ENCODE assay signal across 1 cellular context in genomic region chr2:231315896-231316295, GRCh38.
TF ChIP-seq lines count a peak whose summit lies in the region.

No MANE protein-coding gene starts in this region.

TF ChIP-seq in GM12878, 131 proteins besides CTCF, POLR2A, EP300 and RAD21 (continued from another document):
- TF ChIP-seq RAD51 (IDR thresholded peaks at IDR 0.05) (no peak), BCL11A (IDR thresholded peaks at IDR 0.05; ENCODE audit: low read depth, low read length) (0 out of 2 replicates have a peak, but pooled peaks have one; percentile 13), ZNF24 (IDR thresholded peaks at IDR 0.05) (no peak), FOS (IDR thresholded peaks at IDR 0.05; ENCODE audit: borderline replicate concordance, extremely low read depth, insufficient read length) (no peak), GABPA (IDR thresholded peaks at IDR 0.05; ENCODE audit: low read depth) (no peak), POLR2AphosphoS2 (IDR thresholded peaks at IDR 0.05; ENCODE audit: low read depth, low read length) (no peak), STAT1 (conservative IDR thresholded peaks at IDR 0.05) (no peak), NFIC (IDR thresholded peaks at IDR 0.05; ENCODE audit: low read depth, low read length) (peak; percentile 48; the same call in 1 of the 2 replicates), NR2C1 (IDR thresholded peaks at IDR 0.05) (no peak), NFYA (IDR thresholded peaks at IDR 0.05; ENCODE audit: borderline replicate concordance, low read depth, low read length) (no peak), RBBP5 (conservative IDR thresholded peaks at IDR 0.05) (no peak), MEF2B (IDR thresholded peaks at IDR 0.05; ENCODE audit: partially characterized antibody, poor library complexity, severe bottlenecking) (peak; percentile 95), ZNF217 (IDR thresholded peaks at IDR 0.05) (peak; percentile 81; the same call in 1 of the 2 replicates), CHD4 (IDR thresholded peaks at IDR 0.05) (no peak), IKZF2 (IDR thresholded peaks at IDR 0.05) (peak; percentile 63 to 71; a peak in 3 of 4 replicates), FOXK2 (IDR thresholded peaks at IDR 0.05) (peak; percentile 57), EGR1 (IDR thresholded peaks at IDR 0.05; ENCODE audit: borderline replicate concordance in 1 of 2, low read depth in 2 of 2, low read length in 2 of 2) (no peak), NFXL1 (IDR thresholded peaks at IDR 0.05; ENCODE audit: borderline replicate concordance) (no peak), ZNF384 (IDR thresholded peaks at IDR 0.05; ENCODE audit: borderline replicate concordance, low read depth, low read length) (no peak), CBX3 (IDR thresholded peaks at IDR 0.05; ENCODE audit: borderline replicate concordance, low read depth) (no peak), JUND (IDR thresholded peaks at IDR 0.05; ENCODE audit: low read depth, low read length) (no peak), MYB (IDR thresholded peaks at IDR 0.05; ENCODE audit: borderline replicate concordance, low read depth, low read length) (no peak), KAT2A (conservative IDR thresholded peaks at IDR 0.05; ENCODE audit: control insufficient read depth, low read depth, low read length) (no peak), IKZF1 (conservative IDR thresholded peaks at IDR 0.05) (no peak), MXI1 (IDR thresholded peaks at IDR 0.05; ENCODE audit: low read depth, low read length) (no peak), ZZZ3 (IDR thresholded peaks at IDR 0.05; ENCODE audit: control insufficient read depth, insufficient read length, low read depth) (no peak), TAF1 (IDR thresholded peaks at IDR 0.05; ENCODE audit: borderline replicate concordance, low read depth, low read length) (no peak), GATAD2B (conservative IDR thresholded peaks at IDR 0.05; ENCODE audit: low read depth) (no peak), SIX5 (IDR thresholded peaks at IDR 0.05; ENCODE audit: low read depth, low read length, severe bottlenecking) (no peak), BACH1 (IDR thresholded peaks at IDR 0.05; ENCODE audit: borderline replicate concordance) (no peak), KDM1A (IDR thresholded peaks at IDR 0.05; ENCODE audit: borderline replicate concordance) (no peak), EZH2 (IDR thresholded peaks at IDR 0.05; ENCODE audit: borderline replicate concordance, control insufficient read depth, low read depth, low read length) (no peak), CREM (IDR thresholded peaks at IDR 0.05; ENCODE audit: low read depth) (no peak), LARP7 (IDR thresholded peaks at IDR 0.05) (no peak), ESRRA (IDR thresholded peaks at IDR 0.05; ENCODE audit: low read length) (no peak), STAT3 (IDR thresholded peaks at IDR 0.05; ENCODE audit: low read depth, low read length) (no peak), BMI1 (IDR thresholded peaks at IDR 0.05; ENCODE audit: borderline replicate concordance) (0 out of 2 replicates have a peak, but pooled peaks have one; percentile 22), BCLAF1 (IDR thresholded peaks at IDR 0.05) (no peak), ELK1 (IDR thresholded peaks at IDR 0.05; ENCODE audit: low read depth, low read length) (no peak), PAX8 (IDR thresholded peaks at IDR 0.05) (no peak)
- TF ChIP-seq, protein P1, sequence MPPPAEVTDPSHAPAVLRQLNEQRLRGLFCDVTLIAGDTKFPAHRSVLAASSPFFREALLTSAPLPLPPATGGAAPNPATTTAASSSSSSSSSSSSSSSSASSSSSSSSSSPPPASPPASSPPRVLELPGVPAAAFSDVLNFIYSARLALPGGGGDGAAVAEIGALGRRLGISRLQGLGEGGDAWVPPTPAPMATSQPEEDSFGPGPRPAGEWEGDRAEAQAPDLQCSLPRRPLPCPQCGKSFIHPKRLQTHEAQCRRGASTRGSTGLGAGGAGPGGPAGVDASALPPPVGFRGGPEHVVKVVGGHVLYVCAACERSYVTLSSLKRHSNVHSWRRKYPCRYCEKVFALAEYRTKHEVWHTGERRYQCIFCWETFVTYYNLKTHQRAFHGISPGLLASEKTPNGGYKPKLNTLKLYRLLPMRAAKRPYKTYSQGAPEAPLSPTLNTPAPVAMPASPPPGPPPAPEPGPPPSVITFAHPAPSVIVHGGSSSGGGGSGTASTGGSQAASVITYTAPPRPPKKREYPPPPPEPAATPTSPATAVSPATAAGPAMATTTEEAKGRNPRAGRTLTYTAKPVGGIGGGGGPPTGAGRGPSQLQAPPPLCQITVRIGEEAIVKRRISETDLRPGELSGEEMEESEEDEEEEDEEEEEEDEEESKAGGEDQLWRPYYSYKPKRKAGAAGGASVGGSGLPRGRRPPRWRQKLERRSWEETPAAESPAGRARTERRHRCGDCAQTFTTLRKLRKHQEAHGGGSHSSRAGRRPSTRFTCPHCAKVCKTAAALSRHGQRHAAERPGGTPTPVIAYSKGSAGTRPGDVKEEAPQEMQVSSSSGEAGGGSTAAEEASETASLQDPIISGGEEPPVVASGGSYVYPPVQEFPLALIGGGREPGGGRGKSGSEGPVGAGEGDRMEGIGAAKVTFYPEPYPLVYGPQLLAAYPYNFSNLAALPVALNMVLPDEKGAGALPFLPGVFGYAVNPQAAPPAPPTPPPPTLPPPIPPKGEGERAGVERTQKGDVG (CRISPR knock-in tag; IDR thresholded peaks at IDR 0.05): no peak
- TF ChIP-seq, protein P2, sequence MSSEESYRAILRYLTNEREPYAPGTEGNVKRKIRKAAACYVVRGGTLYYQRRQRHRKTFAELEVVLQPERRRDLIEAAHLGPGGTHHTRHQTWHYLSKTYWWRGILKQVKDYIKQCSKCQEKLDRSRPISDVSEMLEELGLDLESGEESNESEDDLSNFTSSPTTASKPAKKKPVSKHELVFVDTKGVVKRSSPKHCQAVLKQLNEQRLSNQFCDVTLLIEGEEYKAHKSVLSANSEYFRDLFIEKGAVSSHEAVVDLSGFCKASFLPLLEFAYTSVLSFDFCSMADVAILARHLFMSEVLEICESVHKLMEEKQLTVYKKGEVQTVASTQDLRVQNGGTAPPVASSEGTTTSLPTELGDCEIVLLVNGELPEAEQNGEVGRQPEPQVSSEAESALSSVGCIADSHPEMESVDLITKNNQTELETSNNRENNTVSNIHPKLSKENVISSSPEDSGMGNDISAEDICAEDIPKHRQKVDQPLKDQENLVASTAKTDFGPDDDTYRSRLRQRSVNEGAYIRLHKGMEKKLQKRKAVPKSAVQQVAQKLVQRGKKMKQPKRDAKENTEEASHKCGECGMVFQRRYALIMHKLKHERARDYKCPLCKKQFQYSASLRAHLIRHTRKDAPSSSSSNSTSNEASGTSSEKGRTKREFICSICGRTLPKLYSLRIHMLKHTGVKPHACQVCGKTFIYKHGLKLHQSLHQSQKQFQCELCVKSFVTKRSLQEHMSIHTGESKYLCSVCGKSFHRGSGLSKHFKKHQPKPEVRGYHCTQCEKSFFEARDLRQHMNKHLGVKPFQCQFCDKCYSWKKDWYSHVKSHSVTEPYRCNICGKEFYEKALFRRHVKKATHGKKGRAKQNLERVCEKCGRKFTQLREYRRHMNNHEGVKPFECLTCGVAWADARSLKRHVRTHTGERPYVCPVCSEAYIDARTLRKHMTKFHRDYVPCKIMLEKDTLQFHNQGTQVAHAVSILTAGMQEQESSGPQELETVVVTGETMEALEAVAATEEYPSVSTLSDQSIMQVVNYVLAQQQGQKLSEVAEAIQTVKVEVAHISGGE (CRISPR knock-in tag; IDR thresholded peaks at IDR 0.05): no peak
- TF ChIP-seq, protein P3, sequence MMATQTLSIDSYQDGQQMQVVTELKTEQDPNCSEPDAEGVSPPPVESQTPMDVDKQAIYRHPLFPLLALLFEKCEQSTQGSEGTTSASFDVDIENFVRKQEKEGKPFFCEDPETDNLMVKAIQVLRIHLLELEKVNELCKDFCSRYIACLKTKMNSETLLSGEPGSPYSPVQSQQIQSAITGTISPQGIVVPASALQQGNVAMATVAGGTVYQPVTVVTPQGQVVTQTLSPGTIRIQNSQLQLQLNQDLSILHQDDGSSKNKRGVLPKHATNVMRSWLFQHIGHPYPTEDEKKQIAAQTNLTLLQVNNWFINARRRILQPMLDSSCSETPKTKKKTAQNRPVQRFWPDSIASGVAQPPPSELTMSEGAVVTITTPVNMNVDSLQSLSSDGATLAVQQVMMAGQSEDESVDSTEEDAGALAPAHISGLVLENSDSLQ (IDR thresholded peaks at IDR 0.05): peak; percentile 71
- TF ChIP-seq, protein P4, sequence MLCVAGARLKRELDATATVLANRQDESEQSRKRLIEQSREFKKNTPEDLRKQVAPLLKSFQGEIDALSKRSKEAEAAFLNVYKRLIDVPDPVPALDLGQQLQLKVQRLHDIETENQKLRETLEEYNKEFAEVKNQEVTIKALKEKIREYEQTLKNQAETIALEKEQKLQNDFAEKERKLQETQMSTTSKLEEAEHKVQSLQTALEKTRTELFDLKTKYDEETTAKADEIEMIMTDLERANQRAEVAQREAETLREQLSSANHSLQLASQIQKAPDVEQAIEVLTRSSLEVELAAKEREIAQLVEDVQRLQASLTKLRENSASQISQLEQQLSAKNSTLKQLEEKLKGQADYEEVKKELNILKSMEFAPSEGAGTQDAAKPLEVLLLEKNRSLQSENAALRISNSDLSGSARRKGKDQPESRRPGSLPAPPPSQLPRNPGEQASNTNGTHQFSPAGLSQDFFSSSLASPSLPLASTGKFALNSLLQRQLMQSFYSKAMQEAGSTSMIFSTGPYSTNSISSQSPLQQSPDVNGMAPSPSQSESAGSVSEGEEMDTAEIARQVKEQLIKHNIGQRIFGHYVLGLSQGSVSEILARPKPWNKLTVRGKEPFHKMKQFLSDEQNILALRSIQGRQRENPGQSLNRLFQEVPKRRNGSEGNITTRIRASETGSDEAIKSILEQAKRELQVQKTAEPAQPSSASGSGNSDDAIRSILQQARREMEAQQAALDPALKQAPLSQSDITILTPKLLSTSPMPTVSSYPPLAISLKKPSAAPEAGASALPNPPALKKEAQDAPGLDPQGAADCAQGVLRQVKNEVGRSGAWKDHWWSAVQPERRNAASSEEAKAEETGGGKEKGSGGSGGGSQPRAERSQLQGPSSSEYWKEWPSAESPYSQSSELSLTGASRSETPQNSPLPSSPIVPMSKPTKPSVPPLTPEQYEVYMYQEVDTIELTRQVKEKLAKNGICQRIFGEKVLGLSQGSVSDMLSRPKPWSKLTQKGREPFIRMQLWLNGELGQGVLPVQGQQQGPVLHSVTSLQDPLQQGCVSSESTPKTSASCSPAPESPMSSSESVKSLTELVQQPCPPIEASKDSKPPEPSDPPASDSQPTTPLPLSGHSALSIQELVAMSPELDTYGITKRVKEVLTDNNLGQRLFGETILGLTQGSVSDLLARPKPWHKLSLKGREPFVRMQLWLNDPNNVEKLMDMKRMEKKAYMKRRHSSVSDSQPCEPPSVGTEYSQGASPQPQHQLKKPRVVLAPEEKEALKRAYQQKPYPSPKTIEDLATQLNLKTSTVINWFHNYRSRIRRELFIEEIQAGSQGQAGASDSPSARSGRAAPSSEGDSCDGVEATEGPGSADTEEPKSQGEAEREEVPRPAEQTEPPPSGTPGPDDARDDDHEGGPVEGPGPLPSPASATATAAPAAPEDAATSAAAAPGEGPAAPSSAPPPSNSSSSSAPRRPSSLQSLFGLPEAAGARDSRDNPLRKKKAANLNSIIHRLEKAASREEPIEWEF (IDR thresholded peaks at IDR 0.05; ENCODE audit: insufficient replicate concordance, low read depth, low read length): no peak
- TF ChIP-seq, protein P5, sequence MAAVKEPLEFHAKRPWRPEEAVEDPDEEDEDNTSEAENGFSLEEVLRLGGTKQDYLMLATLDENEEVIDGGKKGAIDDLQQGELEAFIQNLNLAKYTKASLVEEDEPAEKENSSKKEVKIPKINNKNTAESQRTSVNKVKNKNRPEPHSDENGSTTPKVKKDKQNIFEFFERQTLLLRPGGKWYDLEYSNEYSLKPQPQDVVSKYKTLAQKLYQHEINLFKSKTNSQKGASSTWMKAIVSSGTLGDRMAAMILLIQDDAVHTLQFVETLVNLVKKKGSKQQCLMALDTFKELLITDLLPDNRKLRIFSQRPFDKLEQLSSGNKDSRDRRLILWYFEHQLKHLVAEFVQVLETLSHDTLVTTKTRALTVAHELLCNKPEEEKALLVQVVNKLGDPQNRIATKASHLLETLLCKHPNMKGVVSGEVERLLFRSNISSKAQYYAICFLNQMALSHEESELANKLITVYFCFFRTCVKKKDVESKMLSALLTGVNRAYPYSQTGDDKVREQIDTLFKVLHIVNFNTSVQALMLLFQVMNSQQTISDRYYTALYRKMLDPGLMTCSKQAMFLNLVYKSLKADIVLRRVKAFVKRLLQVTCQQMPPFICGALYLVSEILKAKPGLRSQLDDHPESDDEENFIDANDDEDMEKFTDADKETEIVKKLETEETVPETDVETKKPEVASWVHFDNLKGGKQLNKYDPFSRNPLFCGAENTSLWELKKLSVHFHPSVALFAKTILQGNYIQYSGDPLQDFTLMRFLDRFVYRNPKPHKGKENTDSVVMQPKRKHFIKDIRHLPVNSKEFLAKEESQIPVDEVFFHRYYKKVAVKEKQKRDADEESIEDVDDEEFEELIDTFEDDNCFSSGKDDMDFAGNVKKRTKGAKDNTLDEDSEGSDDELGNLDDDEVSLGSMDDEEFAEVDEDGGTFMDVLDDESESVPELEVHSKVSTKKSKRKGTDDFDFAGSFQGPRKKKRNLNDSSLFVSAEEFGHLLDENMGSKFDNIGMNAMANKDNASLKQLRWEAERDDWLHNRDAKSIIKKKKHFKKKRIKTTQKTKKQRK (IDR thresholded peaks at IDR 0.05; ENCODE audit: low read depth, low read length): no peak
